ENCODE assay signal across 24 cellular contexts in the genomic region with DNA sequence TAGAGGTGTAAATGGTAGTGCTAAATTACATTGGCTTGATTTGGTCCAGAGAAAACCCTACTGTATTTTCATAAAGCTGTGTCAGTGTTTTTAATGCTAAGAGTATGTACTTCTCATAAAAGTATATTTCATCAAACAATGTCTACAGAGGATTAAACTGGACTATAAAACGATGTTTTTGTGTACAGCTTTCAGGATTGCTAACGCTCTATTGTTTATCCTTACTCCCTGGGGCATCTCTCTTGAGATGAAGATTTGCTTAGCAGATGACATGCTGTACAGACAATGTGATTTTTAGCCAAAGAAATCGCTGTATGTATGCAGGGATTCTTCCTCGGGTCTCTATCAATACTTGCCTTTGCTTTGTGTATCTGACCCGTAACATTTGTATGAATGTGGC.
"Had no signal": no experiment of that assay in that cellular context is flagged by ENCODE, and none has a peak within 500 bp of the region (broad histone marks: within the 10 kb centered on the region; RNA-seq: fewer than 3 reads in every experiment).

No MANE protein-coding gene starts in this region.

- H3K9me3 Mint-ChIP-seq: activated naive CD4-positive, alpha-beta T cell treated with anti-CD3 and anti-CD28 coated beads for 36 hours had no signal

- DNase-seq: activated B cell treated with CpG ODN at 0.5 μM for 24 hours; activated CD4-positive, alpha-beta memory T cell treated with anti-CD3 and anti-CD28 coated beads for 36 hours; activated CD4-positive, alpha-beta T cell treated with anti-CD3 and anti-CD28 coated beads for 4 hours; activated effector memory CD4-positive, alpha-beta T cell treated with Interleukin-2 at 50 U/mL for 16 hours; activated naive CD4-positive, alpha-beta T cell treated with anti-CD3 and anti-CD28 coated beads for 36 hours; activated T-cell treated with anti-CD3 and anti-CD28 coated beads, Interleukin-2, amount 50 U/mL, for 72 hours; cerebellar nuclear complex; endodermal cell; esophagus squamous epithelium; heart left ventricle; islet precursor cell; left cardiac atrium; naive B cell; nucleus accumbens; posterior cingulate gyrus; sigmoid colon; stimulated activated CD4-positive, alpha-beta T cell treated with anti-CD3 and anti-CD28 coated beads, Interleukin-2, amount 100 ng/mL, for 48 hours; stimulated activated naive CD4-positive, alpha-beta T cell; testis; trophoblast cell had no signal

- H3K27ac Mint-ChIP-seq: activated B cell treated with CpG ODN at 0.5 μM for 24 hours; activated CD4-positive, alpha-beta memory T cell treated with anti-CD3 and anti-CD28 coated beads for 36 hours; activated naive CD4-positive, alpha-beta T cell treated with anti-CD3 and anti-CD28 coated beads for 36 hours; activated T-cell treated with anti-CD3 and anti-CD28 coated beads, Interleukin-2, amount 50 U/mL, for 72 hours; endodermal cell; memory B cell; naive B cell had no signal

- H3K36me3 ChIP-seq: esophagus squamous epithelium, gastroesophageal sphincter, heart left ventricle, sigmoid colon, vagina had no signal

- H3K9me3 ChIP-seq: esophagus squamous epithelium, gastroesophageal sphincter, heart left ventricle, sigmoid colon, testis, vagina had no signal

- H3K27ac ChIP-seq: coronary artery, esophagus squamous epithelium, gastroesophageal sphincter, sigmoid colon, testis, vagina had no signal

- H3K27me3 Mint-ChIP-seq: activated B cell treated with CpG ODN at 0.5 μM for 24 hours; activated CD4-positive, alpha-beta memory T cell treated with anti-CD3 and anti-CD28 coated beads for 36 hours; memory B cell; naive B cell had no signal

- H3K4me1 Mint-ChIP-seq: activated B cell treated with CpG ODN at 0.5 μM for 24 hours, memory B cell, naive B cell had no signal

- H3K4me3 ChIP-seq: coronary artery, esophagus squamous epithelium, gastroesophageal sphincter, heart left ventricle, sigmoid colon, testis, vagina had no signal

- H3K36me3 Mint-ChIP-seq: activated CD4-positive, alpha-beta memory T cell treated with anti-CD3 and anti-CD28 coated beads for 36 hours; memory B cell; naive B cell had no signal

- H3K27me3 ChIP-seq: esophagus squamous epithelium, gastroesophageal sphincter, heart left ventricle, sigmoid colon, testis, vagina had no signal

- ATAC-seq: activated T-cell treated with anti-CD3 and anti-CD28 coated beads, Interleukin-2, amount 50 U/mL, for 72 hours; gastroesophageal sphincter; left cardiac atrium had no signal

- H3K4me3 Mint-ChIP-seq: activated B cell treated with CpG ODN at 0.5 μM for 24 hours; activated CD4-positive, alpha-beta memory T cell treated with anti-CD3 and anti-CD28 coated beads for 36 hours; activated naive CD4-positive, alpha-beta T cell treated with anti-CD3 and anti-CD28 coated beads for 36 hours; activated T-cell treated with anti-CD3 and anti-CD28 coated beads, Interleukin-2, amount 50 U/mL, for 72 hours; endodermal cell; memory B cell; naive B cell had no signal
